ENCODE assay signal across 26 cellular contexts in genomic region chr15:58340176-58340575, GRCh38.
DNase-seq lines count a peak whose midpoint lies in the region; ATAC-seq, FAIRE-seq and TF ChIP-seq lines count a peak whose summit lies in the region.
"Had no signal": no experiment of that assay in that cellular context is flagged by ENCODE, and none has a peak within 500 bp of the region (broad histone marks: within the 10 kb centered on the region; RNA-seq: fewer than 3 reads in every experiment).

No MANE protein-coding gene starts in this region.

- DNase-seq in EL (peak; percentile 52), M059J (ENCODE audit: low read depth) (peak; percentile 24), K562 (ENCODE audit: extremely low read depth in 1 of 4, low spot score in 3 of 4) (no peak), keratinocyte (ENCODE audit: low read depth, low spot score) (no peak), pons (ENCODE audit: low spot score) (no peak)
- DNase-seq in CD8-positive, alpha-beta memory T cell: no peak
- DNase-seq: activated B cell treated with CpG ODN at 0.5 μM for 24 hours; activated CD8-positive, alpha-beta memory T cell treated with anti-CD3 and anti-CD28 coated beads for 24 hours; adrenal gland; Caco-2; effector memory CD4-positive, alpha-beta T cell; hypothalamus; mesendoderm; naive thymus-derived CD8-positive, alpha-beta T cell; NCI-H1048; NCI-H2081; NCI-H510A; SHP77 treated with DMSO at 0.1 percent for 48 hours; stimulated activated CD8-positive, alpha-beta memory T cell treated with anti-CD3 and anti-CD28 coated beads, Interleukin-4, amount 100 ng/mL, for 48 hours had no signal

- H3K4me1 Mint-ChIP-seq in CD8-positive, alpha-beta memory T cell: peaks cover 0 to 4% (median 0%) of the 10 kb centered on the region in 3 donors
- H3K4me1 Mint-ChIP-seq: activated B cell treated with CpG ODN at 0.5 μM for 24 hours; central memory CD8-positive, alpha-beta T cell; naive thymus-derived CD8-positive, alpha-beta T cell had no signal

- H3K9me3 Mint-ChIP-seq in CD8-positive, alpha-beta memory T cell: no peaks in the 10 kb centered on the region
- H3K9me3 Mint-ChIP-seq: activated B cell treated with CpG ODN at 0.5 μM for 24 hours; activated T-helper 1 cell treated with anti-CD3 and anti-CD28 coated beads, Interleukin-12 subunit alpha, Interleukin-12 subunit beta, Interleukin-2, Interleukin-4 antibody, amounts not matched to agents 30 ng/mL and 10 ng/mL and 1 ng/mL, durations not matched to agents 14 hours and 24 hours and 36 hours; central memory CD8-positive, alpha-beta T cell; T-helper 1 cell treated with Interleukin-12 subunit alpha and Interleukin-12 subunit beta and Interleukin-4 antibody, amounts not matched to agents 30 μg/mL and 1 μg/mL, for 36 hours had no signal

- H3K36me3 ChIP-seq in K562 (ENCODE audit: control insufficient read depth, insufficient read depth, low read length) (no peaks in the 10 kb centered on the region), keratinocyte (ENCODE audit: control insufficient read depth in 2 of 2, extremely low read depth in 1 of 2, insufficient read depth in 2 of 2, low read length in 2 of 2) (no peaks in the 10 kb centered on the region)
- no peaks in the 10 kb centered on the region for H3K36me3 ChIP-seq in CD8-positive, alpha-beta memory T cell (ENCODE audit: insufficient read depth, low read length)
- H3K36me3 ChIP-seq: adrenal gland, suprapubic skin had no signal

- intact Hi-C loops in K562 (cut with micrococcal nuclease): no loop called here

- H3K27me3 Mint-ChIP-seq in CD8-positive, alpha-beta memory T cell: peaks cover 3 to 5% of the 10 kb centered on the region in 2 donors
- H3K27me3 Mint-ChIP-seq: central memory CD8-positive, alpha-beta T cell; naive thymus-derived CD8-positive, alpha-beta T cell; progenitor cell of endocrine pancreas had no signal

- H3K4me3 ChIP-seq in K562: no peak overlapping the region
- no peak overlapping the region for H3K4me3 ChIP-seq in keratinocyte (ENCODE audit: control insufficient read depth in 2 of 3, extremely low read depth in 1 of 3, insufficient read depth in 2 of 3, low read depth in 1 of 3, low read length in 3 of 3)
- no peak overlapping the region for H3K4me3 ChIP-seq in CD8-positive, alpha-beta memory T cell (ENCODE audit: low read length)
- H3K4me3 ChIP-seq: adrenal gland, suprapubic skin had no signal

- CTCF ChIA-PET in K562 (lab: Yijun Ruan, JAX; ENCODE audit: low intra/inter-chr PET ratio): no interaction called here
- CTCF ChIA-PET in CD8-positive, alpha-beta memory T cell (lab: Charles Lee): no interaction called here

- no peak for ATAC-seq in K562
- ATAC-seq in HG03460 (IDR thresholded peaks at IDR 0.05; ENCODE audit: unreplicated experiment): no peak
- no peak for ATAC-seq in GM21528 (IDR thresholded peaks at IDR 0.05; ENCODE audit: low FRiP score, unreplicated experiment)
- ATAC-seq: naive thymus-derived CD8-positive, alpha-beta T cell had no signal

- no peak overlapping the region for H3K4me2 ChIP-seq in K562 (ENCODE audit: insufficient read depth, low read length)
- H3K4me2 ChIP-seq in keratinocyte (ENCODE audit: control insufficient read depth, extremely low read depth, insufficient read depth, low read depth, low read length): no peak overlapping the region

- no peaks in the 10 kb centered on the region for H4K20me1 ChIP-seq in K562 (replicated peaks; ENCODE audit: control insufficient read depth, insufficient read depth, low read length)
- no peaks in the 10 kb centered on the region for H4K20me1 ChIP-seq in keratinocyte (ENCODE audit: control insufficient read depth, extremely low read depth, insufficient read depth, low read length)

- no peaks in the 10 kb centered on the region for H3K79me2 ChIP-seq in K562 (ENCODE audit: control insufficient read depth, insufficient read depth, low read length)
- H3K79me2 ChIP-seq in keratinocyte (ENCODE audit: control insufficient read depth, insufficient read depth, low read length): no peaks in the 10 kb centered on the region

- H3K27me3 ChIP-seq in K562 (ENCODE audit: control insufficient read depth in 2 of 2, insufficient read depth in 2 of 2, low read length in 2 of 2) (no peaks in the 10 kb centered on the region), keratinocyte (ENCODE audit: control insufficient read depth, extremely low read depth, insufficient read depth, low read length) (no peaks in the 10 kb centered on the region)
- no peaks in the 10 kb centered on the region for H3K27me3 ChIP-seq in CD8-positive, alpha-beta memory T cell (ENCODE audit: insufficient read depth, low read length, poor library complexity, severe bottlenecking)
- H3K27me3 ChIP-seq: adrenal gland, suprapubic skin had no signal

- no peak for FAIRE-seq in K562 (lab: Jason Lieb, UNC)
- peak; percentile 77 for FAIRE-seq in keratinocyte (lab: Jason Lieb, UNC)

- TF ChIP-seq POLR2A in K562 (conservative IDR thresholded peaks at IDR 0.05): no peak

- TF ChIP-seq CTCF in K562 (IDR thresholded peaks at IDR 0.05 in 2 of 3, conservative IDR thresholded peaks at IDR 0.05 in 1 of 3; ENCODE audit: insufficient read depth in 2 of 3, low read depth in 1 of 3, low read length in 3 of 3): no peak
- no peak for TF ChIP-seq CTCF in keratinocyte (optimal IDR thresholded peaks at IDR 0.05 in 1 of 3, IDR thresholded peaks at IDR 0.05 in 1 of 3, conservative IDR thresholded peaks at IDR 0.05 in 1 of 3; ENCODE audit: extremely low read depth in 1 of 3, insufficient read depth in 2 of 3, low read length in 3 of 3)

- H3K36me3 Mint-ChIP-seq in CD8-positive, alpha-beta memory T cell: no peaks in the 10 kb centered on the region
- H3K36me3 Mint-ChIP-seq: naive thymus-derived CD8-positive, alpha-beta T cell had no signal

- TF ChIP-seq EP300 in K562 (IDR thresholded peaks at IDR 0.05; ENCODE audit: low read length): no peak

- no peak overlapping the region for H3K27ac Mint-ChIP-seq in CD8-positive, alpha-beta memory T cell
- H3K27ac Mint-ChIP-seq: activated B cell treated with CpG ODN at 0.5 μM for 24 hours; activated T-helper 1 cell treated with anti-CD3 and anti-CD28 coated beads, Interleukin-12 subunit alpha, Interleukin-12 subunit beta, Interleukin-2, Interleukin-4 antibody, amounts not matched to agents 30 ng/mL and 10 ng/mL and 1 ng/mL, durations not matched to agents 14 hours and 24 hours and 36 hours; naive thymus-derived CD8-positive, alpha-beta T cell; progenitor cell of endocrine pancreas; T-helper 1 cell treated with Interleukin-12 subunit alpha and Interleukin-12 subunit beta and Interleukin-4 antibody, amounts not matched to agents 30 μg/mL and 1 μg/mL, for 36 hours had no signal

- H3K9me1 ChIP-seq in K562 (ENCODE audit: control insufficient read depth, insufficient read depth, low read length) (no peaks in the 10 kb centered on the region), keratinocyte (ENCODE audit: control insufficient read depth, extremely low read depth, insufficient read depth, low read length) (no peaks in the 10 kb centered on the region)

- H3K27ac ChIP-seq in K562 (ENCODE audit: extremely low read depth, low read depth, low read length): no peak overlapping the region
- H3K27ac ChIP-seq in keratinocyte (ENCODE audit: control insufficient read depth, insufficient read depth, low read length): no peak overlapping the region
- H3K27ac ChIP-seq in CD8-positive, alpha-beta memory T cell (ENCODE audit: low read depth, low read length): no peak overlapping the region
- H3K27ac ChIP-seq: adrenal gland, suprapubic skin had no signal

- in situ Hi-C loops in K562 (cut with MboI): no loop called here

- H2AFZ ChIP-seq in K562 (ENCODE audit: low read depth, low read length) (peak overlapping the region; percentile 68), keratinocyte (ENCODE audit: control insufficient read depth, low read length) (no peak overlapping the region)

- H3K9ac ChIP-seq in K562 (ENCODE audit: insufficient read depth in 1 of 2, low read depth in 2 of 2, low read length in 2 of 2): no peak overlapping the region
- H3K9ac ChIP-seq in keratinocyte (ENCODE audit: control insufficient read depth, extremely low read depth, insufficient read depth, low read length): no peak overlapping the region

- no peak overlapping the region for H3K4me3 Mint-ChIP-seq in CD8-positive, alpha-beta memory T cell
- H3K4me3 Mint-ChIP-seq: activated B cell treated with CpG ODN at 0.5 μM for 24 hours; activated T-helper 1 cell treated with anti-CD3 and anti-CD28 coated beads, Interleukin-12 subunit alpha, Interleukin-12 subunit beta, Interleukin-2, Interleukin-4 antibody, amounts not matched to agents 30 ng/mL and 10 ng/mL and 1 ng/mL, durations not matched to agents 14 hours and 24 hours and 36 hours; central memory CD8-positive, alpha-beta T cell; naive thymus-derived CD8-positive, alpha-beta T cell; T-helper 1 cell treated with Interleukin-12 subunit alpha and Interleukin-12 subunit beta and Interleukin-4 antibody, amounts not matched to agents 30 μg/mL and 1 μg/mL, for 36 hours had no signal

- WGBS in K562 (ENCODE audit: insufficient coverage, low coverage, missing lambda C conversion rate): 53% methylated on average over 3 of the region's 3 CpGs

- POLR2A ChIA-PET in K562 (lab: Yijun Ruan, JAX): interaction anchor here (0.6 to 4.9 kb wide), 3 partner anchors 7 to 543 kb away, joined by 3 to 26 read pairs (median 6); no protein-coding TSS in a partner anchor
- POLR2A ChIA-PET in CD8-positive, alpha-beta memory T cell (lab: Charles Lee): no interaction called here

- TF ChIP-seq RAD21 in K562 (CRISPR knock-in tag; conservative IDR thresholded peaks at IDR 0.05 in 1 of 2, IDR thresholded peaks at IDR 0.05 in 1 of 2): no peak

- H3K9me3 ChIP-seq in K562 (replicated peaks; ENCODE audit: control insufficient read depth, insufficient read depth, low read depth, low read length): no peaks in the 10 kb centered on the region
- no peaks in the 10 kb centered on the region for H3K9me3 ChIP-seq in keratinocyte (ENCODE audit: control insufficient read depth, low read depth, low read length)
- no peaks in the 10 kb centered on the region for H3K9me3 ChIP-seq in CD8-positive, alpha-beta memory T cell (ENCODE audit: low read length)
- H3K9me3 ChIP-seq: adrenal gland, Caco-2, suprapubic skin had no signal

- dilution Hi-C loops in keratinocyte (cut with MboI; ENCODE audit: extremely low pct_ligation_motif_present, low sequenced_read_pairs): no loop called here

- H3K4me1 ChIP-seq in K562 (replicated peaks in 1 of 2; ENCODE audit: control insufficient read depth in 2 of 2, insufficient read depth in 2 of 2, low read length in 2 of 2) (peaks cover 0 to 23% of the 10 kb centered on the region in 2 experiments; a peak in 3 of 5 replicates), keratinocyte (ENCODE audit: control insufficient read depth, extremely low read depth, insufficient read depth, low read length) (no peaks in the 10 kb centered on the region)
- no peaks in the 10 kb centered on the region for H3K4me1 ChIP-seq in CD8-positive, alpha-beta memory T cell (ENCODE audit: insufficient read depth, low read length)
- H3K4me1 ChIP-seq: adrenal gland, suprapubic skin had no signal

- BruUV-seq in K562 (replicated peaks; lab: Mats Ljungman, UMichigan): no TSS peak

Comparison
In these comparisons a context has a peak if more than half of its experiments do, and no peak if none do; other contexts are left out.
1. DNase-seq: peak in EL (single experiment) and M059J (single experiment); none in K562 (0 of 4), keratinocyte (single experiment), pons (single experiment) and CD8-positive, alpha-beta memory T cell (0 of 5).